9 cellular contexts compared by ENCODE assay signal in the genomic region with DNA sequence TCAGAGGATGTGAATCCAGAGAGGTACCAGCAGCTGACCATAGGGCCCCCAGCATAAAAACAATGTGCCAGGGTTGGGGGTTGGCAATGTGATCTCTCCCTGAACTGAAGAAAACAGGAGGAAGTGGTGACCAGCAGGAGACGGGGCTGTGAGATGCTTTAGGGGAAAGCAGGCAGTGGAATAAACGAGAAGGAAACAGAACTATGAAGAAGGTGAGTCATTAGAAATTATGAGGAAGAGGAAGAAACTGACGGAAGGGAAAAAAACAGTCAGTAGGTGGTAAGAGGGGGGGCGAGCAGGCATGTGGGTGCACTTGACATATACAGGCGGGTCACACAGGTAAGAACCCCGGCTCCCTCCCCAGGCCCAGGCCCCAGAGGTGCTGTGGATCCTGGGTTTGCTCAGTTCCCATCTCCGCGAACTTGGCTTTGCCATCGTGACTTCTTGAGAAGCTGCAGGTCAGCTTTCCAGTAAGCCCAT. TPM values are rescaled to one million over a fixed set of nuclear protein-coding genes. Genes with fewer than 3 reads are reported as not detected.
DNase-seq lines count a peak whose midpoint lies in the region; ATAC-seq, FAIRE-seq and TF ChIP-seq lines count a peak whose summit lies in the region.
"Had no signal": no experiment of that assay in that cellular context is flagged by ENCODE, and none has a peak within 500 bp of the region (broad histone marks: within the 10 kb centered on the region; RNA-seq: fewer than 3 reads in every experiment).

No MANE protein-coding gene starts in this region.

- no peaks in the 10 kb centered on the region for H3K4me1 ChIP-seq in colonic mucosa
- no peaks in the 10 kb centered on the region for H3K4me1 ChIP-seq in naive thymus-derived CD4-positive, alpha-beta T cell (ENCODE audit: control insufficient read depth in 2 of 2, insufficient read depth in 2 of 2, low read length in 2 of 2)

- H3K27ac Mint-ChIP-seq in naive thymus-derived CD4-positive, alpha-beta T cell = no peak overlapping the region

- no peak overlapping the region for H3K4me3 ChIP-seq in colonic mucosa
- H3K4me3 ChIP-seq in naive thymus-derived CD4-positive, alpha-beta T cell (ENCODE audit: low read length) = no peak overlapping the region

- intact Hi-C loops in colonic mucosa (cut with DNase I) = no loop called here
- intact Hi-C loops in naive thymus-derived CD4-positive, alpha-beta T cell (cut with micrococcal nuclease) = no loop called here

- peak overlapping the region; percentile 32 for H3K27ac ChIP-seq in colonic mucosa
- H3K27ac ChIP-seq in naive thymus-derived CD4-positive, alpha-beta T cell (ENCODE audit: low read depth, low read length) = no peak overlapping the region

- no peaks in the 10 kb centered on the region for H3K27me3 ChIP-seq in colonic mucosa
- no peaks in the 10 kb centered on the region for H3K27me3 ChIP-seq in naive thymus-derived CD4-positive, alpha-beta T cell (ENCODE audit: control insufficient read depth in 2 of 2, insufficient read depth in 2 of 2, low read length in 2 of 2)

- H3K4me3 Mint-ChIP-seq in naive thymus-derived CD4-positive, alpha-beta T cell = no peak overlapping the region

- ATAC-seq in naive thymus-derived CD4-positive, alpha-beta T cell = peak; percentile 80

- peaks cover 0 to 8% (median 0%) of the 10 kb centered on the region in 7 donors for H3K4me1 Mint-ChIP-seq in naive thymus-derived CD4-positive, alpha-beta T cell

- H3K36me3 Mint-ChIP-seq in naive thymus-derived CD4-positive, alpha-beta T cell = peaks cover 0 to 19% (median 0%) of the 10 kb centered on the region in 5 donors

- no peak overlapping the region for H3K9ac ChIP-seq in colonic mucosa (ENCODE audit: low read depth in 2 of 2, low read length in 2 of 2)

- POLR2A ChIA-PET in naive thymus-derived CD4-positive, alpha-beta T cell (lab: Charles Lee) = no interaction called here

- TF ChIP-seq CTCF in colonic mucosa (IDR thresholded peaks at IDR 0.05) = no peak

- DNase-seq in activated T-cell treated with anti-CD3 and anti-CD28 coated beads for 4 hours = peak; percentile 30
- no peak for DNase-seq in activated T-cell treated with anti-CD3 and anti-CD28 coated beads, Interleukin-2, amount 50 U/mL, for 1 hour
- no peak for DNase-seq in colonic mucosa
- no peak for DNase-seq in naive thymus-derived CD4-positive, alpha-beta T cell
- DNase-seq in ureter (ENCODE audit: low spot score) = peak; percentile 60
- no peak for DNase-seq in NCI-H2029 (lab: John Stamatoyannopoulos, UW)
- DNase-seq in RCC 7860 (ENCODE audit: low spot score) = no peak
- DNase-seq in epidermal melanocyte (ENCODE audit: insufficient read length, low spot score) = no peak

- CTCF ChIA-PET in naive thymus-derived CD4-positive, alpha-beta T cell (lab: Charles Lee) = no interaction called here

- H3K27me3 Mint-ChIP-seq in naive thymus-derived CD4-positive, alpha-beta T cell = peaks cover 0 to 14% (median 5%) of the 10 kb centered on the region in 5 donors

- H3K9me3 ChIP-seq in colonic mucosa = no peaks in the 10 kb centered on the region
- no peaks in the 10 kb centered on the region for H3K9me3 ChIP-seq in naive thymus-derived CD4-positive, alpha-beta T cell (ENCODE audit: control insufficient read depth in 2 of 3, low read length in 3 of 3)

- no peak for FAIRE-seq in RCC 7860 (lab: Jason Lieb, UNC)
- FAIRE-seq: astrocyte had no signal

- H3K36me3 ChIP-seq in colonic mucosa = no peaks in the 10 kb centered on the region
- no peaks in the 10 kb centered on the region for H3K36me3 ChIP-seq in naive thymus-derived CD4-positive, alpha-beta T cell (ENCODE audit: control insufficient read depth in 2 of 3, insufficient read depth in 3 of 3, low read length in 3 of 3)

- H3K9me3 Mint-ChIP-seq in naive thymus-derived CD4-positive, alpha-beta T cell = peaks cover 0 to 16% (median 0%) of the 10 kb centered on the region in 11 donors

RNA-seq across cellular contexts. Expression of a gene that starts 42.2 kb away (rescaled TPM):
- total RNA-seq in colonic mucosa = 100 to 1,000 TPM in 1 of 2 donors, 10 to 100 TPM in 1; 43.1 to 108 TPM
- 10 to 100 TPM in 1 of 5 experiments, 1 to 10 TPM in 2, under 1 TPM in 2; 0.22 to 13.1 (median 1.5) TPM for total RNA-seq in naive thymus-derived CD4-positive, alpha-beta T cell
- polyA plus RNA-seq in naive thymus-derived CD4-positive, alpha-beta T cell = not detected
- total RNA-seq in ureter = 20.3 TPM

RNA-seq across cellular contexts. Expression of a gene that starts 48.4 kb away (rescaled TPM):
- total RNA-seq in colonic mucosa (1 to 10 TPM in 1 of 2 donors, under 1 TPM in 1; 0.64 to 1.5 TPM), ureter (5.3 TPM)
- 1 to 10 TPM; 1.1 to 8.6 (median 1.5) TPM for total RNA-seq in naive thymus-derived CD4-positive, alpha-beta T cell
- 1 to 10 TPM; 2.6 to 4.0 TPM for polyA plus RNA-seq in naive thymus-derived CD4-positive, alpha-beta T cell

Comparison
In these comparisons a context has a peak if more than half of its experiments do, and no peak if none do; other contexts are left out.
1. DNase-seq: peak in activated T-cell treated with anti-CD3 and anti-CD28 coated beads for 4 hours (single experiment) and ureter (single experiment); none in activated T-cell treated with anti-CD3 and anti-CD28 coated beads, Interleukin-2, amount 50 U/mL, for 1 hour (single experiment), colonic mucosa (single experiment), naive thymus-derived CD4-positive, alpha-beta T cell (0 of 9), NCI-H2029 (single experiment), RCC 7860 (single experiment) and epidermal melanocyte (single experiment).